In the genomic region with DNA sequence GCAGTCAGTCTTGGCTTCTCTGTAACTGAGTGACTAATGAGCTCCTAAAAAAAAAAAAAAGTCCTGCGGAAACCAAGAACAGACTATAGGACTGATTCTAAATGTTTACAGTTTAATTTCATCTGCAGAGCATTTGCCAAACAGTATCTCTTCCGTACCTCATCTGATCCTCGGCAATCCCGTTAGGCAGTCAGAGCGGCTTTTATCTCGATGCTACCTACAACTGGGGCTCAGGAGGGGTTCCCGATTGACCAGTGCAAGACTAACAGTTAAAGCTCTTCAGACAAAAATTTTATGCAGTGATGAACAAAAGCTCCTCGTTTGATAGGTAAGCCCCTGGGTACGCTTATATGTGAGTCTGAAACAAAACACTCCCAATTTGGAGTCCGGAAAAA, we compare ENCODE assay signal across 7 cellular contexts. TPM values are rescaled to one million over a fixed set of nuclear protein-coding genes. Genes with fewer than 3 reads are reported as not detected.
DNase-seq lines count a peak whose midpoint lies in the region; ATAC-seq and TF ChIP-seq lines count a peak whose summit lies in the region.

No MANE protein-coding gene starts in this region.

- BruUV-seq in PC-3 (replicated peaks; lab: Mats Ljungman, UMichigan) = no TSS peak

- CTCF ChIA-PET in PC-3 (lab: Charles Lee) = interaction anchor here (0.5 to 0.9 kb wide), 6 partner anchors 128 to 1420 kb away, joined by 3 to 4 read pairs (median 4); no protein-coding TSS in a partner anchor

- H3K36me3 ChIP-seq in HAP-1 (replicated peaks) = no peaks in the 10 kb centered on the region; the same call in 1 of the 2 replicates
- no peaks in the 10 kb centered on the region for H3K36me3 ChIP-seq in PC-3 (ENCODE audit: low read depth, low read length)
- no peaks in the 10 kb centered on the region for H3K36me3 ChIP-seq in muscle layer of colon (ENCODE audit: insufficient read depth, low read length)

- H3K79me2 ChIP-seq in PC-3 (ENCODE audit: low read length) = peaks cover 91% of the 10 kb centered on the region

- H2AFZ ChIP-seq in PC-3 (ENCODE audit: low read length) = peak overlapping the region; percentile 65

- DNase-seq in HAP-1 (ENCODE audit: low spot score in 2 of 2) (peak in 1 of 2 experiments; percentile 32), PC-3 (peak; percentile 19), choroid plexus epithelial cell (ENCODE audit: low read depth) (peak; percentile 46), germinal center (ENCODE audit: low spot score) (no peak)

- no peaks in the 10 kb centered on the region for H3F3A ChIP-seq in PC-3 (ENCODE audit: low read length, unreplicated experiment)

- POLR2A ChIA-PET in PC-3 (lab: Charles Lee; ENCODE audit: unreplicated experiment) = interaction anchor here (0.6 to 1.3 kb wide), 5 partner anchors 17 to 585 kb away, joined by 3 to 12 read pairs (median 5); no protein-coding TSS in a partner anchor

- peak; percentile 4 for ATAC-seq in PC-3
- ATAC-seq in GM21367 (IDR thresholded peaks at IDR 0.05; ENCODE audit: unreplicated experiment) = no peak

- peak overlapping the region; percentile 64 for H3K27ac ChIP-seq in PC-3 (ENCODE audit: low read length)
- H3K27ac ChIP-seq in muscle layer of colon (ENCODE audit: low read depth, low read length) = no peak overlapping the region

- H4K20me1 ChIP-seq in PC-3 (ENCODE audit: low read length) = no peaks in the 10 kb centered on the region

- intact Hi-C loops in PC-3 (cut with micrococcal nuclease) = loop anchor here (1.0 to 5.0 kb wide), 6 partner anchors 173 to 1225 kb away; a partner anchor contains a TSS

- H3K9me2 ChIP-seq in PC-3 (replicated peaks; ENCODE audit: low read length) = no peaks in the 10 kb centered on the region

- H3K4me1 ChIP-seq in HAP-1 = peaks cover 55% of the 10 kb centered on the region
- H3K4me1 ChIP-seq in PC-3 (ENCODE audit: insufficient read depth, low read length) = peaks cover 68% of the 10 kb centered on the region
- H3K4me1 ChIP-seq in muscle layer of colon (ENCODE audit: insufficient read depth, low read length) = peaks cover 36% of the 10 kb centered on the region

- H3K9ac ChIP-seq in PC-3 (ENCODE audit: low read length) (peak overlapping the region; percentile 75), muscle layer of colon (ENCODE audit: low read length) (peak overlapping the region; percentile 57)

- H3K4me2 ChIP-seq in PC-3 (ENCODE audit: low read length) = peak overlapping the region; percentile 88

- in situ Hi-C loops in HAP-1 (cut with MboI; ENCODE audit: low sequenced_read_pairs) = no loop called here

- H3K9me3 ChIP-seq in HAP-1 (no peaks in the 10 kb centered on the region), PC-3 (ENCODE audit: low read length) (no peaks in the 10 kb centered on the region), muscle layer of colon (ENCODE audit: low read length) (no peaks in the 10 kb centered on the region)

- TF ChIP-seq CTCF in PC-3 (conservative IDR thresholded peaks at IDR 0.05; ENCODE audit: low read depth, low read length) = no peak
- no peak for TF ChIP-seq CTCF in choroid plexus epithelial cell (conservative IDR thresholded peaks at IDR 0.05; ENCODE audit: low read depth, low read length)

- H3K27me3 ChIP-seq in HAP-1 (ENCODE audit: low read depth) (no peaks in the 10 kb centered on the region), PC-3 (ENCODE audit: low read length) (no peaks in the 10 kb centered on the region), muscle layer of colon (ENCODE audit: control insufficient read depth in 1 of 2, insufficient read depth in 2 of 2, low read length in 2 of 2) (no peaks in the 10 kb centered on the region)

- H3K4me3 ChIP-seq in GM08714 (ENCODE audit: low read length) = peak overlapping the region; percentile 93
- peak overlapping the region; percentile 76 for H3K4me3 ChIP-seq in HAP-1
- H3K4me3 ChIP-seq in PC-3 (ENCODE audit: low read length) = peak overlapping the region; percentile 75
- peak overlapping the region; percentile 81 for H3K4me3 ChIP-seq in choroid plexus epithelial cell (ENCODE audit: low read depth, low read length)
- H3K4me3 ChIP-seq in muscle layer of colon (ENCODE audit: low read depth in 1 of 2, low read length in 2 of 2) = peak overlapping the region; percentile 59 to 96

RNA-seq across cellular contexts. Expression of a gene that starts 0.6 kb away (rescaled TPM):
- total RNA-seq in PC-3 (2014; rRNA removed) = 11.6 and 15.3 TPM in 2 replicates

RNA-seq across cellular contexts. Expression of a gene that starts 0.9 kb away (rescaled TPM):
- 5.8 and 12.4 TPM in 2 replicates for total RNA-seq in PC-3 (2014; rRNA removed)
